In genomic region chr14:77023001-77023996, GRCh38 we compare ENCODE assay signal across 1 cellular context.
TF ChIP-seq lines count a peak whose summit lies in the region.

No MANE protein-coding gene starts in this region.

TF ChIP-seq in A549, 52 proteins besides CTCF, POLR2A, EP300 and RAD21 (continued from another document):
- TF ChIP-seq REST (IDR thresholded peaks at IDR 0.05) = no peak
- no peak for TF ChIP-seq RNF2 (IDR thresholded peaks at IDR 0.05; ENCODE audit: borderline replicate concordance, low read depth)
TF ChIP-seq in A549: peak in this region for 1.
